Comparison of ENCODE assay signal across 10 cellular contexts in the genomic region with DNA sequence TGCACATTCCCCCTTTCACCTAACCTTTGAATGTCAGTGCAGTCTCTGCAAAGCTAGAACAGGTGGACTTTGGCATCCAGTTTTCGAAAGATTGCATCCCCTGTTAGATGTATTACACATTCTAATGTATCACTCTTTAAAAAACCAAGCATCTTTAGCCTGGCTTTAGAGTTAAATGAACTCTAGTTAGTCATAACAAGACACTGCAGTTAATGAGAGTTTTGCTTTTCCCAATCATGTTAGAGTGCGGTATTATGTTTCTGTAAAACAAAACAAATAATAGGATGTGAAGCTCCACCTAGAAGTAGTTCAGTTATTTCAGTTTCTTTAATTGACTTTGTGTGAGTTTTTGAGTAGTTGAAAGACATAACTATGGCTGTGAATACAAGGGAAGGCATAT. TPM values are rescaled to one million over a fixed set of nuclear protein-coding genes. Genes with fewer than 3 reads are reported as not detected.
"Had no signal": no experiment of that assay in that cellular context is flagged by ENCODE, and none has a peak within 500 bp of the region (broad histone marks: within the 10 kb centered on the region; RNA-seq: fewer than 3 reads in every experiment).

No MANE protein-coding gene starts in this region.

- DNase-seq: H7, HFFc6, IMR-90, KG1 had no signal

- H2AFZ ChIP-seq: GM23338 had no signal

- H3K4me1 ChIP-seq: HAP-1 had no signal

- H3K4me2 ChIP-seq: GM23338 had no signal

- ATAC-seq: GM23338, HCT116, K562 had no signal

- H3K4me3 ChIP-seq: GM23338, HAP-1, K562 had no signal

- FAIRE-seq: H1, HTR-8/SVneo, K562 had no signal

- H3K36me3 ChIP-seq: HAP-1 had no signal

RNA-seq across cellular contexts. Expression of a gene that starts 42.2 kb away (rescaled TPM):
- polyA plus RNA-seq: K562 had no signal
